ENCODE assay signal across 16 cellular contexts in the genomic region with DNA sequence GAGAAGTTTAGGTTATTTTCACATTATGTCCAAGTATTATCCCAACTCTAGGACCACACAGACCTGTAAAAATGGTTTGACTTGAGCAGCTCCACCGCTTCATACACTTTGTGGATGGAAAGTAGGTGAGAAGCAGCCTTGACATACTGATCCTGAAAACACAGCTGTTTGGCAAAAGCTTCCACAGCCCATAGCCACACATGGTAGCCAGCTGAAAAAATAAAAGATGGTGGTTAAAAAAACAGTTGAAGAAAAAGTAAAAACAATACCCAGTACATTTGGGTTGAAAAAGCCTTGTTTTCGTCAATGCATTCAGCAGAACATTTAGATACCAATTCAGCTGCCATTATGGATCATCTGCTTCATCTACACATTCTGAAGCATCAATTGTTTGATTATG. TPM values are rescaled to one million over a fixed set of nuclear protein-coding genes. Genes with fewer than 3 reads are reported as not detected.
"Had no signal": no experiment of that assay in that cellular context is flagged by ENCODE, and none has a peak within 500 bp of the region (broad histone marks: within the 10 kb centered on the region; RNA-seq: fewer than 3 reads in every experiment).

No MANE protein-coding gene starts in this region.

- H3K36me3 ChIP-seq: ovary had no signal

- H3K9me3 ChIP-seq: gastroesophageal sphincter, ovary, SJSA1, stomach had no signal

- H3K27me3 ChIP-seq: gastroesophageal sphincter, ovary, SJSA1, stomach had no signal

- H3K27ac ChIP-seq: ovary, SJSA1, stomach had no signal

- DNase-seq: activated CD4-positive, alpha-beta T cell treated with anti-CD3 and anti-CD28 coated beads for 4 hours; activated CD8-positive, alpha-beta memory T cell treated with anti-CD3 and anti-CD28 coated beads, Interleukin-2, amount 50 U/mL, for 4 hours; activated CD8-positive, alpha-beta T cell treated with anti-CD3 and anti-CD28 coated beads for 36 hours; activated T-cell treated with anti-CD3 and anti-CD28 coated beads, Interleukin-2, amount 50 U/mL, for 72 hours; central memory CD4-positive, alpha-beta T cell; cortex of kidney; effector memory CD8-positive, alpha-beta T cell; kidney glomerular epithelial cell; ovary; stomach; T-cell; T1000; trophoblast cell had no signal

- H3K4me3 ChIP-seq: gastroesophageal sphincter, ovary, SJSA1, skin epidermis, stomach had no signal

- H3K4me1 ChIP-seq: SJSA1, stomach had no signal

RNA-seq across cellular contexts. Expression of a gene that starts 50.9 kb away (rescaled TPM):
- total RNA-seq: activated CD8-positive, alpha-beta T cell treated with anti-CD3 and anti-CD28 coated beads for 36 hours had no signal
